In the genomic region with DNA sequence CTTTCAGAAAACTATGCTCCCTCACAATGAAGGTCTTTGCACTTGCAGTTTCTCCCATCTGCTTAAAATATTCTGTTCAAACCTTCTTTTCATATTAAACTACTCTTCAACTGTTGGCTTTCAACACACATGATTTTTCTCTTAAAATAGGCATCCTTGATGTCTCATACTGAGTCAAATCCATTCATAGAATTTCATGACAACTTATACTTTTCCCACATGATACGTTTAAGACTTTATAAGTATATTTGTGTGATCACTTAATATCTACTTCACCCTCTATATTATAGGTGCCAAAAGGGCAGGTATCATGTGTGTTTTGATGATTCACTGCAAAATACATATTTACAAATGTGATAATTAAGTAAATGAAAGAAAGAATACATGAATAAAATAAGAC, we compare ENCODE assay signal across 15 cellular contexts.
DNase-seq lines count a peak whose midpoint lies in the region; ATAC-seq and TF ChIP-seq lines count a peak whose summit lies in the region.
"Had no signal": no experiment of that assay in that cellular context is flagged by ENCODE, and none has a peak within 500 bp of the region (broad histone marks: within the 10 kb centered on the region; RNA-seq: fewer than 3 reads in every experiment).

No MANE protein-coding gene starts in this region.

- ATAC-seq in GM23338 (no peak), WTC11 (no peak), foreskin keratinocyte (no peak), HG03432 (IDR thresholded peaks at IDR 0.05; ENCODE audit: unreplicated experiment) (no peak)

- no peaks in the 10 kb centered on the region for H3K27me3 Mint-ChIP-seq in GM23338 (ENCODE audit: insufficient read depth, low read depth, poor library complexity)
- H3K27me3 Mint-ChIP-seq in WTC11 (ENCODE audit: low read depth): no peaks in the 10 kb centered on the region
- H3K27me3 Mint-ChIP-seq: CD4-positive, alpha-beta memory T cell had no signal

- H3K27me3 ChIP-seq in GM23338 (ENCODE audit: insufficient read depth) (no peaks in the 10 kb centered on the region), foreskin keratinocyte (no peaks in the 10 kb centered on the region), HAP-1 (ENCODE audit: low read depth) (no peaks in the 10 kb centered on the region)

- POLR2A ChIA-PET in WTC11 (lab: Charles Lee): no interaction called here

- peaks cover 14% of the 10 kb centered on the region for H3K4me1 Mint-ChIP-seq in GM23338
- H3K4me1 Mint-ChIP-seq in WTC11: peaks cover 14% of the 10 kb centered on the region
- H3K4me1 Mint-ChIP-seq: CD4-positive, alpha-beta memory T cell had no signal

- DNase-seq in GM23338 (ENCODE audit: low spot score) (no peak), HCEC 1CT (peak; percentile 13), WTC11 (ENCODE audit: low spot score) (no peak), foreskin keratinocyte (peak in 1 of 2 donors; percentile 25), occipital lobe (lab: John Stamatoyannopoulos, UW) (no peak), HAP-1 (ENCODE audit: low spot score in 2 of 2) (no peak)
- DNase-seq: C1 segment of cervical spinal cord; Calu3; CD4-positive, alpha-beta memory T cell; COR-L47; DMS53; DMS79 treated with DMSO at 0.1 percent for 48 hours; GF-D8; H9 had no signal

- no peak for TF ChIP-seq CTCF in GM23338 (conservative IDR thresholded peaks at IDR 0.05; ENCODE audit: low read depth in 2 of 2)
- no peak for TF ChIP-seq CTCF in WTC11 (IDR thresholded peaks at IDR 0.05)
- TF ChIP-seq CTCF in foreskin keratinocyte (conservative IDR thresholded peaks at IDR 0.05): no peak

- H3K79me2 ChIP-seq in GM23338 (replicated peaks; ENCODE audit: insufficient read depth): no peaks in the 10 kb centered on the region

- no peaks in the 10 kb centered on the region for H4K20me1 ChIP-seq in GM23338 (replicated peaks; ENCODE audit: insufficient read depth)

- H3K4me3 ChIP-seq in GM23338 (no peak overlapping the region), HAP-1 (no peak overlapping the region)

- no peak overlapping the region for H2AFZ ChIP-seq in GM23338

- in situ Hi-C loops in HAP-1 (cut with MboI; ENCODE audit: low sequenced_read_pairs): no loop called here

- no peaks in the 10 kb centered on the region for H3F3A ChIP-seq in GM23338 (replicated peaks; ENCODE audit: low read depth)

- CTCF ChIA-PET in WTC11 (lab: Charles Lee): no interaction called here

- H3K36me3 ChIP-seq in GM23338 (ENCODE audit: insufficient read depth) (no peaks in the 10 kb centered on the region), HAP-1 (replicated peaks) (no peaks in the 10 kb centered on the region)

- H3K9me3 ChIP-seq in HAP-1: no peaks in the 10 kb centered on the region

- peak overlapping the region; percentile 40 for H3K4me2 ChIP-seq in GM23338

- H3K9me2 ChIP-seq in GM23338 (ENCODE audit: insufficient read depth): no peaks in the 10 kb centered on the region

- H3K27ac Mint-ChIP-seq in GM23338: peak overlapping the region; percentile 73
- peak overlapping the region; percentile 15 for H3K27ac Mint-ChIP-seq in WTC11
- H3K27ac Mint-ChIP-seq: CD4-positive, alpha-beta memory T cell had no signal

- H3K36me3 Mint-ChIP-seq in GM23338 (ENCODE audit: low read depth): no peaks in the 10 kb centered on the region
- no peaks in the 10 kb centered on the region for H3K36me3 Mint-ChIP-seq in WTC11
- H3K36me3 Mint-ChIP-seq: CD4-positive, alpha-beta memory T cell had no signal

- peaks cover 17% of the 10 kb centered on the region for H3K4me1 ChIP-seq in GM23338 (ENCODE audit: insufficient read depth)
- H3K4me1 ChIP-seq in foreskin keratinocyte: peaks cover 45% of the 10 kb centered on the region
- no peaks in the 10 kb centered on the region for H3K4me1 ChIP-seq in HAP-1

- H3K4me3 Mint-ChIP-seq in GM23338: no peak overlapping the region
- no peak overlapping the region; the same call in 1 of the 2 replicates for H3K4me3 Mint-ChIP-seq in WTC11
- H3K4me3 Mint-ChIP-seq: CD4-positive, alpha-beta memory T cell; H9 had no signal

- H3K27ac ChIP-seq in GM23338 (ENCODE audit: low read depth): peak overlapping the region; percentile 41; the same call in 1 of the 2 replicates
- peak overlapping the region; percentile 96 for H3K27ac ChIP-seq in foreskin keratinocyte

- H3K9me3 Mint-ChIP-seq in GM23338 (no peaks in the 10 kb centered on the region), WTC11 (peaks cover 3% of the 10 kb centered on the region; the same call in 1 of the 2 replicates)
- H3K9me3 Mint-ChIP-seq: H9 had no signal

TF ChIP-seq in GM23338, 12 proteins besides CTCF, POLR2A, EP300 and RAD21 (continues in another document):
- TF ChIP-seq STAT1 (IDR thresholded peaks at IDR 0.05; ENCODE audit: unreplicated experiment) (no peak), ZNF114 (CRISPR knock-in tag; IDR thresholded peaks at IDR 0.05) (no peak), ZNF331 (CRISPR knock-in tag; IDR thresholded peaks at IDR 0.05; ENCODE audit: low read depth) (no peak), CREB1 (CRISPR knock-in tag; IDR thresholded peaks at IDR 0.05; ENCODE audit: low read depth) (no peak), JUNB (IDR thresholded peaks at IDR 0.05; ENCODE audit: unreplicated experiment) (no peak), NANOG (IDR thresholded peaks at IDR 0.05; ENCODE audit: borderline replicate concordance) (no peak)
- TF ChIP-seq, protein P1, sequence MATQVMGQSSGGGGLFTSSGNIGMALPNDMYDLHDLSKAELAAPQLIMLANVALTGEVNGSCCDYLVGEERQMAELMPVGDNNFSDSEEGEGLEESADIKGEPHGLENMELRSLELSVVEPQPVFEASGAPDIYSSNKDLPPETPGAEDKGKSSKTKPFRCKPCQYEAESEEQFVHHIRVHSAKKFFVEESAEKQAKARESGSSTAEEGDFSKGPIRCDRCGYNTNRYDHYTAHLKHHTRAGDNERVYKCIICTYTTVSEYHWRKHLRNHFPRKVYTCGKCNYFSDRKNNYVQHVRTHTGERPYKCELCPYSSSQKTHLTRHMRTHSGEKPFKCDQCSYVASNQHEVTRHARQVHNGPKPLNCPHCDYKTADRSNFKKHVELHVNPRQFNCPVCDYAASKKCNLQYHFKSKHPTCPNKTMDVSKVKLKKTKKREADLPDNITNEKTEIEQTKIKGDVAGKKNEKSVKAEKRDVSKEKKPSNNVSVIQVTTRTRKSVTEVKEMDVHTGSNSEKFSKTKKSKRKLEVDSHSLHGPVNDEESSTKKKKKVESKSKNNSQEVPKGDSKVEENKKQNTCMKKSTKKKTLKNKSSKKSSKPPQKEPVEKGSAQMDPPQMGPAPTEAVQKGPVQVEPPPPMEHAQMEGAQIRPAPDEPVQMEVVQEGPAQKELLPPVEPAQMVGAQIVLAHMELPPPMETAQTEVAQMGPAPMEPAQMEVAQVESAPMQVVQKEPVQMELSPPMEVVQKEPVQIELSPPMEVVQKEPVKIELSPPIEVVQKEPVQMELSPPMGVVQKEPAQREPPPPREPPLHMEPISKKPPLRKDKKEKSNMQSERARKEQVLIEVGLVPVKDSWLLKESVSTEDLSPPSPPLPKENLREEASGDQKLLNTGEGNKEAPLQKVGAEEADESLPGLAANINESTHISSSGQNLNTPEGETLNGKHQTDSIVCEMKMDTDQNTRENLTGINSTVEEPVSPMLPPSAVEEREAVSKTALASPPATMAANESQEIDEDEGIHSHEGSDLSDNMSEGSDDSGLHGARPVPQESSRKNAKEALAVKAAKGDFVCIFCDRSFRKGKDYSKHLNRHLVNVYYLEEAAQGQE (IDR thresholded peaks at IDR 0.05; ENCODE audit: unreplicated experiment): no peak

TF ChIP-seq in WTC11, 78 proteins besides CTCF, POLR2A, EP300 and RAD21 (continues in another document):
- TF ChIP-seq, protein P2, sequence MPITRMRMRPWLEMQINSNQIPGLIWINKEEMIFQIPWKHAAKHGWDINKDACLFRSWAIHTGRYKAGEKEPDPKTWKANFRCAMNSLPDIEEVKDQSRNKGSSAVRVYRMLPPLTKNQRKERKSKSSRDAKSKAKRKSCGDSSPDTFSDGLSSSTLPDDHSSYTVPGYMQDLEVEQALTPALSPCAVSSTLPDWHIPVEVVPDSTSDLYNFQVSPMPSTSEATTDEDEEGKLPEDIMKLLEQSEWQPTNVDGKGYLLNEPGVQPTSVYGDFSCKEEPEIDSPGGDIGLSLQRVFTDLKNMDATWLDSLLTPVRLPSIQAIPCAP (CRISPR knock-in tag; IDR thresholded peaks at IDR 0.05): no peak
- TF ChIP-seq, protein P3, sequence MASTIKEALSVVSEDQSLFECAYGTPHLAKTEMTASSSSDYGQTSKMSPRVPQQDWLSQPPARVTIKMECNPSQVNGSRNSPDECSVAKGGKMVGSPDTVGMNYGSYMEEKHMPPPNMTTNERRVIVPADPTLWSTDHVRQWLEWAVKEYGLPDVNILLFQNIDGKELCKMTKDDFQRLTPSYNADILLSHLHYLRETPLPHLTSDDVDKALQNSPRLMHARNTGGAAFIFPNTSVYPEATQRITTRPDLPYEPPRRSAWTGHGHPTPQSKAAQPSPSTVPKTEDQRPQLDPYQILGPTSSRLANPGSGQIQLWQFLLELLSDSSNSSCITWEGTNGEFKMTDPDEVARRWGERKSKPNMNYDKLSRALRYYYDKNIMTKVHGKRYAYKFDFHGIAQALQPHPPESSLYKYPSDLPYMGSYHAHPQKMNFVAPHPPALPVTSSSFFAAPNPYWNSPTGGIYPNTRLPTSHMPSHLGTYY (CRISPR knock-in tag; IDR thresholded peaks at IDR 0.05): no peak
- TF ChIP-seq CBFB (CRISPR knock-in tag; IDR thresholded peaks at IDR 0.05; ENCODE audit: low read depth) (no peak), NFYB (CRISPR knock-in tag; conservative IDR thresholded peaks at IDR 0.05; ENCODE audit: low read depth) (no peak)
- TF ChIP-seq, protein P4, sequence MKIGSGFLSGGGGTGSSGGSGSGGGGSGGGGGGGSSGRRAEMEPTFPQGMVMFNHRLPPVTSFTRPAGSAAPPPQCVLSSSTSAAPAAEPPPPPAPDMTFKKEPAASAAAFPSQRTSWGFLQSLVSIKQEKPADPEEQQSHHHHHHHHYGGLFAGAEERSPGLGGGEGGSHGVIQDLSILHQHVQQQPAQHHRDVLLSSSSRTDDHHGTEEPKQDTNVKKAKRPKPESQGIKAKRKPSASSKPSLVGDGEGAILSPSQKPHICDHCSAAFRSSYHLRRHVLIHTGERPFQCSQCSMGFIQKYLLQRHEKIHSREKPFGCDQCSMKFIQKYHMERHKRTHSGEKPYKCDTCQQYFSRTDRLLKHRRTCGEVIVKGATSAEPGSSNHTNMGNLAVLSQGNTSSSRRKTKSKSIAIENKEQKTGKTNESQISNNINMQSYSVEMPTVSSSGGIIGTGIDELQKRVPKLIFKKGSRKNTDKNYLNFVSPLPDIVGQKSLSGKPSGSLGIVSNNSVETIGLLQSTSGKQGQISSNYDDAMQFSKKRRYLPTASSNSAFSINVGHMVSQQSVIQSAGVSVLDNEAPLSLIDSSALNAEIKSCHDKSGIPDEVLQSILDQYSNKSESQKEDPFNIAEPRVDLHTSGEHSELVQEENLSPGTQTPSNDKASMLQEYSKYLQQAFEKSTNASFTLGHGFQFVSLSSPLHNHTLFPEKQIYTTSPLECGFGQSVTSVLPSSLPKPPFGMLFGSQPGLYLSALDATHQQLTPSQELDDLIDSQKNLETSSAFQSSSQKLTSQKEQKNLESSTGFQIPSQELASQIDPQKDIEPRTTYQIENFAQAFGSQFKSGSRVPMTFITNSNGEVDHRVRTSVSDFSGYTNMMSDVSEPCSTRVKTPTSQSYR (CRISPR knock-in tag; IDR thresholded peaks at IDR 0.05): no peak
